11 cellular contexts compared by ENCODE assay signal in the genomic region with DNA sequence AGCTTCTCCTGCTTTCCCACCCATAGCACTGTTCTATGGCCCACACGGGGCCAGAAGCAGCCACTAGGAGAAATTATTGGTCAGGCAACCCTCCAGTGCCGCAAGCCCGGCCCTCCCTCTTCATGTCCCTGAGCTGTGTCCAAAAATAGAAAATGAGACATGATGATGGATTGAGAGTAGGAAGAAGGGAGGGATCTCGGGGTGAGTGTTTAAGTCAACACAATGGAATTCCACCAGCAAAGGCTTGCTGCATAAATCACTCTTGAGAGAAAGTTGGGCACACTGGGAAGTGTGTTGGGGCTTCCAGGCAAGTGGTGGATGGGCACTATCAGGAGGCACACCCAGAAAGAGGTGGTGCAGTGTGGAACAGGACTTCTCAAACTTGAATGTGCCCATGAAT.
DNase-seq lines count a peak whose midpoint lies in the region; ATAC-seq and TF ChIP-seq lines count a peak whose summit lies in the region.
"Had no signal": no experiment of that assay in that cellular context is flagged by ENCODE, and none has a peak within 500 bp of the region (broad histone marks: within the 10 kb centered on the region; RNA-seq: fewer than 3 reads in every experiment).

No MANE protein-coding gene starts in this region.

- H3K4me3 ChIP-seq in WI38 (ENCODE audit: low read depth, low read length) (no peak overlapping the region), skeletal muscle cell (ENCODE audit: low read depth, low read length) (no peak overlapping the region)

- intact Hi-C loops in activated CD4-positive, alpha-beta T cell treated with anti-CD3 and anti-CD28 coated beads for 36 hours (cut with DNase I, micrococcal nuclease): loop anchor here in 1 of 2 experiments (5.0 kb wide), 1 partner anchor 479 kb away; no protein-coding TSS in a partner anchor

- DNase-seq in H4 (ENCODE audit: low spot score): peak; percentile 66
- peak; percentile 89 for DNase-seq in glomerular visceral epithelial cell (ENCODE audit: extremely low spot score)
- DNase-seq in skeletal muscle cell (ENCODE audit: low read depth): peak; percentile 90
- DNase-seq in activated CD4-positive, alpha-beta T cell treated with anti-CD3 and anti-CD28 coated beads for 36 hours: no peak
- DNase-seq in stimulated activated CD4-positive, alpha-beta T cell treated with anti-CD3 and anti-CD28 coated beads, Interleukin-2, amount 100 ng/mL, for 24 hours: no peak
- DNase-seq in NCI-H2227 (lab: John Stamatoyannopoulos, UW; ENCODE audit: unreplicated experiment): no peak
- DNase-seq: activated CD8-positive, alpha-beta T cell treated with anti-CD3 and anti-CD28 coated beads for 36 hours; midbrain had no signal

- no peak for ATAC-seq in activated CD4-positive, alpha-beta T cell treated with anti-CD3 and anti-CD28 coated beads for 36 hours
- ATAC-seq in HG03442 (IDR thresholded peaks at IDR 0.05; ENCODE audit: unreplicated experiment): no peak
- ATAC-seq: activated CD8-positive, alpha-beta T cell treated with anti-CD3 and anti-CD28 coated beads for 36 hours had no signal

- H3K4me3 Mint-ChIP-seq in activated CD4-positive, alpha-beta T cell treated with anti-CD3 and anti-CD28 coated beads for 36 hours: no peak overlapping the region
- H3K4me3 Mint-ChIP-seq: activated CD8-positive, alpha-beta T cell treated with anti-CD3 and anti-CD28 coated beads for 36 hours; dendritic cell treated with granulocyte-macrophage colony-stimulating factor and Interleukin-4, amounts not matched to agents 40 ng/mL and 50 ng/mL, for 4 days had no signal

- no peaks in the 10 kb centered on the region for H3K9me3 Mint-ChIP-seq in activated CD4-positive, alpha-beta T cell treated with anti-CD3 and anti-CD28 coated beads for 36 hours (ENCODE audit: low read depth)
- H3K9me3 Mint-ChIP-seq: activated CD8-positive, alpha-beta T cell treated with anti-CD3 and anti-CD28 coated beads for 36 hours; dendritic cell treated with granulocyte-macrophage colony-stimulating factor and Interleukin-4, amounts not matched to agents 40 ng/mL and 50 ng/mL, for 4 days had no signal

- CTCF ChIA-PET in activated CD4-positive, alpha-beta T cell treated with anti-CD3 and anti-CD28 coated beads for 36 hours (lab: Charles Lee): interaction anchor here (1.5 kb wide), 1 partner anchor 480 kb away, joined by 7 read pairs; no protein-coding TSS in a partner anchor

- H3K36me3 Mint-ChIP-seq in activated CD4-positive, alpha-beta T cell treated with anti-CD3 and anti-CD28 coated beads for 36 hours (ENCODE audit: low read depth): no peaks in the 10 kb centered on the region

- peaks cover 21% of the 10 kb centered on the region for H3K27me3 Mint-ChIP-seq in activated CD4-positive, alpha-beta T cell treated with anti-CD3 and anti-CD28 coated beads for 36 hours

- no peak overlapping the region for H3K27ac Mint-ChIP-seq in activated CD4-positive, alpha-beta T cell treated with anti-CD3 and anti-CD28 coated beads for 36 hours
- H3K27ac Mint-ChIP-seq: activated CD8-positive, alpha-beta T cell treated with anti-CD3 and anti-CD28 coated beads for 36 hours; dendritic cell treated with granulocyte-macrophage colony-stimulating factor and Interleukin-4, amounts not matched to agents 40 ng/mL and 50 ng/mL, for 4 days had no signal

- POLR2A ChIA-PET in activated CD4-positive, alpha-beta T cell treated with anti-CD3 and anti-CD28 coated beads for 36 hours (lab: Charles Lee): no interaction called here

- 0 out of 2 replicates have a peak, but pooled peaks have one; percentile 8 for TF ChIP-seq CTCF in WI38 (IDR thresholded peaks at IDR 0.05; ENCODE audit: low read depth, low read length)

- H3K4me1 Mint-ChIP-seq in activated CD4-positive, alpha-beta T cell treated with anti-CD3 and anti-CD28 coated beads for 36 hours: no peaks in the 10 kb centered on the region

Comparison
In these comparisons a context has a peak if more than half of its experiments do, and no peak if none do; other contexts are left out.
1. DNase-seq: peak in H4 (single experiment), glomerular visceral epithelial cell (single experiment) and skeletal muscle cell (single experiment); none in activated CD4-positive, alpha-beta T cell treated with anti-CD3 and anti-CD28 coated beads for 36 hours (single experiment), stimulated activated CD4-positive, alpha-beta T cell treated with anti-CD3 and anti-CD28 coated beads, Interleukin-2, amount 100 ng/mL, for 24 hours (0 of 2) and NCI-H2227 (single experiment).